Comparison of ENCODE assay signal across 10 cellular contexts in genomic region chr2:55157474-55157884, GRCh38.
DNase-seq lines count a peak whose midpoint lies in the region; ATAC-seq, FAIRE-seq and TF ChIP-seq lines count a peak whose summit lies in the region.
"Had no signal": no experiment of that assay in that cellular context is flagged by ENCODE, and none has a peak within 500 bp of the region (broad histone marks: within the 10 kb centered on the region; RNA-seq: fewer than 3 reads in every experiment).

No MANE protein-coding gene starts in this region.

- H3K79me2 ChIP-seq in HCT116 (ENCODE audit: insufficient read depth, low read length) = no peaks in the 10 kb centered on the region

- no peak for TF ChIP-seq EP300 in A549 (IDR thresholded peaks at IDR 0.05)

- H3K4me3 ChIP-seq in A549 (no peak overlapping the region), HCT116 (replicated peaks in 1 of 2; ENCODE audit: low read depth in 1 of 2, low read length in 2 of 2) (no peak overlapping the region), body of pancreas (no peak overlapping the region), left lung (no peak overlapping the region)

- TF ChIP-seq POLR2A in A549 (IDR thresholded peaks at IDR 0.05; ENCODE audit: low read length) = no peak
- no peak for TF ChIP-seq POLR2A in HCT116 (IDR thresholded peaks at IDR 0.05; ENCODE audit: borderline replicate concordance, extremely low read depth, insufficient read depth, insufficient read length)
- no peak for TF ChIP-seq POLR2A in body of pancreas (IDR thresholded peaks at IDR 0.05)

- no peaks in the 10 kb centered on the region for H3K9me3 ChIP-seq in A549
- H3K9me3 ChIP-seq in HCT116 (ENCODE audit: control insufficient read depth in 1 of 2, insufficient read depth in 1 of 2, low read depth in 1 of 2, low read length in 2 of 2) = no peaks in the 10 kb centered on the region
- H3K9me3 ChIP-seq in body of pancreas = no peaks in the 10 kb centered on the region
- H3K9me3 ChIP-seq in left lung = no peaks in the 10 kb centered on the region

- H3K4me2 ChIP-seq in A549 (peak overlapping the region; percentile 56; the same call in 2 of the 3 replicates), HCT116 (ENCODE audit: low read length) (no peak overlapping the region)

- TF ChIP-seq RAD21 in A549 (conservative IDR thresholded peaks at IDR 0.05 in 1 of 2, IDR thresholded peaks at IDR 0.05 in 1 of 2) = no peak
- TF ChIP-seq RAD21 in HCT116 (IDR thresholded peaks at IDR 0.05; ENCODE audit: low read depth) = peak; percentile 19

- H3K27me3 ChIP-seq in HCT116 (ENCODE audit: insufficient read depth, low read length) (no peaks in the 10 kb centered on the region), body of pancreas (no peaks in the 10 kb centered on the region), left lung (no peaks in the 10 kb centered on the region)

- no peak overlapping the region for H3K9ac ChIP-seq in HCT116 (ENCODE audit: low read length)

- RAD21 ChIA-PET in HCT116 (lab: Charles Lee; ENCODE audit: low non-redundant PET in 1 of 2, low total read pairs in 2 of 2, uncharacterized antibody in 2 of 2, unreplicated experiment in 2 of 2) = no interaction called here

- H2AFZ ChIP-seq in HCT116 (ENCODE audit: low read depth, low read length, poor library complexity, severe bottlenecking) = no peak overlapping the region

- TF ChIP-seq CTCF in A549 (IDR thresholded peaks at IDR 0.05) (no peak), HCT116 (IDR thresholded peaks at IDR 0.05 in 2 of 3, conservative IDR thresholded peaks at IDR 0.05 in 1 of 3; ENCODE audit: borderline replicate concordance in 1 of 3, insufficient read depth in 1 of 3, low read depth in 2 of 3, low read length in 2 of 3) (peak in 1 of 3 experiments; percentile 19; a peak in 1 of 6 replicates), body of pancreas (IDR thresholded peaks at IDR 0.05) (peak in 1 of 7 experiments; percentile 9), left lung (IDR thresholded peaks at IDR 0.05) (no peak)

- intact Hi-C loops in HCT116 (cut with micrococcal nuclease) (no loop called here), body of pancreas (cut with DNase I) (no loop called here), left colon (cut with DNase I, micrococcal nuclease) (no loop called here), left lung (cut with DNase I) (no loop called here)

- no peaks in the 10 kb centered on the region for H3K36me3 ChIP-seq in HCT116 (ENCODE audit: control insufficient read depth in 1 of 2, insufficient read depth in 2 of 2, low read length in 2 of 2)
- no peaks in the 10 kb centered on the region for H3K36me3 ChIP-seq in body of pancreas (replicated peaks in 1 of 2; ENCODE audit: insufficient read depth in 1 of 2, low read depth in 2 of 2)
- no peaks in the 10 kb centered on the region for H3K36me3 ChIP-seq in left lung

- H3K27ac ChIP-seq in A549 (peak overlapping the region; percentile 13 to 70; a peak in 4 of 6 replicates), HCT116 (ENCODE audit: low read depth, low read length) (no peak overlapping the region), body of pancreas (peak overlapping the region; percentile 45 to 84 (median 46)), left lung (peak overlapping the region in 1 of 2 donors; percentile 7)

- H3K4me1 ChIP-seq in A549 (peaks cover 35% of the 10 kb centered on the region), HCT116 (ENCODE audit: control insufficient read depth in 1 of 2, insufficient read depth in 2 of 2, low read length in 2 of 2) (peaks cover 0 to 6% of the 10 kb centered on the region in 2 experiments; a peak in 1 of 4 replicates), body of pancreas (peaks cover 89% of the 10 kb centered on the region), left lung (peaks cover 47 to 83% of the 10 kb centered on the region in 2 donors)

- ATAC-seq in A549 (peak in 1 of 2 experiments; percentile 58; a peak in 3 of 6 replicates), HCT116 (peak; percentile 76), body of pancreas (peak; percentile 67), left colon (peak; percentile 23), left lung (no peak)

- H3K9me2 ChIP-seq in HCT116 (ENCODE audit: insufficient read depth) = no peaks in the 10 kb centered on the region

- WGBS in A549 (ENCODE audit: missing lambda C conversion rate) = 66% methylated on average over 2 of the region's 2 CpGs
- WGBS in body of pancreas, 2 donors = 36 to 47% methylated on average over 2 of the region's 2 CpGs

- H4K20me1 ChIP-seq in HCT116 (ENCODE audit: insufficient read depth) = no peaks in the 10 kb centered on the region

- POLR2A ChIA-PET in A549 (lab: Yijun Ruan, JAX) = no interaction called here
- POLR2A ChIA-PET in HCT116 (lab: Charles Lee) = interaction anchor here (1.6 to 2.1 kb wide), 2 partner anchors 107 kb away, joined by 4 to 6 read pairs; partner anchors contain the start of gene RTN4

- CTCF ChIA-PET in A549 (lab: Yijun Ruan, JAX) (interaction anchor here (0.6 to 14.2 kb wide), 7 partner anchors 10 to 143 kb away, joined by 3 to 127 read pairs (median 4); no protein-coding TSS in a partner anchor), HCT116 (lab: Charles Lee) (no interaction called here)

- no TSS peak for BruUV-seq in HCT116 (replicated peaks; lab: Mats Ljungman, UMichigan)

- DNase-seq in A549 (ENCODE audit: low read depth in 1 of 2, low spot score in 1 of 2) = no peak
- DNase-seq in HCT116 (ENCODE audit: low read depth, low spot score) = no peak
- peak in 3 of 4 donors; percentile 52 to 54 (median 52) for DNase-seq in body of pancreas
- no peak for DNase-seq in left colon
- DNase-seq in NCI-H446 treated with DMSO at 0.1 percent for 48 hours (lab: John Stamatoyannopoulos, UW) = no peak
- no peak for DNase-seq in GF-D8 (lab: John Stamatoyannopoulos, UW)
- no peak for DNase-seq in left lung
- DNase-seq in inferior parietal cortex (ENCODE audit: extremely low spot score) = no peak
- DNase-seq: activated CD4-positive, CD25-positive, alpha-beta regulatory T cell treated with anti-CD3 and anti-CD28 coated beads, Interleukin-2, amount 50 U/mL, for 72 hours had no signal

- no peak for FAIRE-seq in A549 (lab: Jason Lieb, UNC)
- FAIRE-seq: D721Med had no signal

TF ChIP-seq in A549, 52 proteins besides CTCF, POLR2A, EP300 and RAD21:
- TF ChIP-seq GATA3 (IDR thresholded peaks at IDR 0.05; ENCODE audit: borderline replicate concordance) = no peak
- TF ChIP-seq HDAC2 (IDR thresholded peaks at IDR 0.05) = no peak
- no peak for TF ChIP-seq SREBF2 (IDR thresholded peaks at IDR 0.05)
- TF ChIP-seq, protein P1, sequence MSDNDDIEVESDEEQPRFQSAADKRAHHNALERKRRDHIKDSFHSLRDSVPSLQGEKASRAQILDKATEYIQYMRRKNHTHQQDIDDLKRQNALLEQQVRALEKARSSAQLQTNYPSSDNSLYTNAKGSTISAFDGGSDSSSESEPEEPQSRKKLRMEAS (IDR thresholded peaks at IDR 0.05) = no peak
- no peak for TF ChIP-seq SMC3 (IDR thresholded peaks at IDR 0.05)
- TF ChIP-seq NFE2L2 (conservative IDR thresholded peaks at IDR 0.05; ENCODE audit: low read length) = no peak
- no peak for TF ChIP-seq TFCP2L1 (CRISPR knock-in tag; IDR thresholded peaks at IDR 0.05)

TF ChIP-seq in HCT116, 20 proteins besides CTCF, POLR2A, EP300 and RAD21:
- TF ChIP-seq POLR2AphosphoS5 (IDR thresholded peaks at IDR 0.05; ENCODE audit: low read depth, low read length) (no peak), ATF3 (IDR thresholded peaks at IDR 0.05) (no peak), SRF (IDR thresholded peaks at IDR 0.05; ENCODE audit: low read depth) (no peak), EZH2phosphoT487 (IDR thresholded peaks at IDR 0.05; ENCODE audit: borderline replicate concordance) (no peak), ELF1 (IDR thresholded peaks at IDR 0.05; ENCODE audit: borderline replicate concordance, low read depth) (no peak), ZFX (IDR thresholded peaks at IDR 0.05) (no peak), JUND (IDR thresholded peaks at IDR 0.05) (no peak), SIN3A (IDR thresholded peaks at IDR 0.05; ENCODE audit: low read depth) (no peak), CBX3 (IDR thresholded peaks at IDR 0.05; ENCODE audit: low read depth) (no peak)

Comparison
In these comparisons a context has a peak if more than half of its experiments do, and no peak if none do; other contexts are left out.
1. DNase-seq: peak in body of pancreas (3 of 4); none in A549 (0 of 2), HCT116 (single experiment), left colon (0 of 2), NCI-H446 treated with DMSO at 0.1 percent for 48 hours (single experiment), GF-D8 (single experiment), left lung (0 of 2) and inferior parietal cortex (single experiment).
2. Of the 6 proteins assayed by ChIP-seq in both A549 and HCT116: peak only in A549: none; only in HCT116: RAD21; in both: none; in neither: 4; mixed calls (peak in some experiments, not most) for 1.